Comparison of ENCODE assay signal across 1 cellular context in the genomic region with DNA sequence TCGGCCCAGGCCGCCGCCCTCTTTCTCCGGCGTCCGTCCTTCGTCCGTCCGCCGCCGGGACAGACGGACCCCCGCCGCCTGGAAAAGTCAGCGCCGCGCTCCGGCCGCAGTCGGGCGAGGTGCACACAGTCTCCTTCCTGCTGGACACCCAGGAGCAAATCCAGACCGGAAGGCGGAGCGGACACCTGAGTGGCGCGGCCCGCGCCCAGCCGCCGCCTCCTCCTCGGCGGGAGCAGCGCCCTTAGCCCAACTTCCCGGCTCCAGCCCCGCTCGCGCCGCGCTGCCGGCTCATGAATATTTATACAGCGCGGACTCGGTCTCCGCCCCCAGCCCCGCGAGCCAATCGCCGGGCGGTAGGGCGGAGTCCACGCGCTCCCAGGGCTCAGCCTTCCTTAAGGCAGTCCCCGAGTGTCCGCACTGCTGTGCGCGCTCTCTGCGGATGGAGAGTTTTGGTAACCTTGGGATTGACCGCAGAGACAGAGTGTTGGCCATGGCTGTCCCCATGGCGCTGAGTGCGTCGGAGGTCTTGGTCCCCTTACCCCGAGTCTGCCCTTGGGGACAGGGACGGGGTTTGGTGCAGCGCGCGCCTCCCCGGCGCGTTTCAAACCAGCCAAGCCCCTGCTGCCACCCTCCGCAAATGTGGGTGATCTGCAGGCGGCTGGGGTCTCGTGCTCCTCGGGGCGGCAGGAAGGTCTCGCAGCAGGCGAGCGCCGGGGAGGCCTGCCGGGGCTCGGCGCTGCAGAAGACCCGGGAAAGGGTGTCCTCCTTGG.
TF ChIP-seq lines count a peak whose summit lies in the region.

A gene with protein sequence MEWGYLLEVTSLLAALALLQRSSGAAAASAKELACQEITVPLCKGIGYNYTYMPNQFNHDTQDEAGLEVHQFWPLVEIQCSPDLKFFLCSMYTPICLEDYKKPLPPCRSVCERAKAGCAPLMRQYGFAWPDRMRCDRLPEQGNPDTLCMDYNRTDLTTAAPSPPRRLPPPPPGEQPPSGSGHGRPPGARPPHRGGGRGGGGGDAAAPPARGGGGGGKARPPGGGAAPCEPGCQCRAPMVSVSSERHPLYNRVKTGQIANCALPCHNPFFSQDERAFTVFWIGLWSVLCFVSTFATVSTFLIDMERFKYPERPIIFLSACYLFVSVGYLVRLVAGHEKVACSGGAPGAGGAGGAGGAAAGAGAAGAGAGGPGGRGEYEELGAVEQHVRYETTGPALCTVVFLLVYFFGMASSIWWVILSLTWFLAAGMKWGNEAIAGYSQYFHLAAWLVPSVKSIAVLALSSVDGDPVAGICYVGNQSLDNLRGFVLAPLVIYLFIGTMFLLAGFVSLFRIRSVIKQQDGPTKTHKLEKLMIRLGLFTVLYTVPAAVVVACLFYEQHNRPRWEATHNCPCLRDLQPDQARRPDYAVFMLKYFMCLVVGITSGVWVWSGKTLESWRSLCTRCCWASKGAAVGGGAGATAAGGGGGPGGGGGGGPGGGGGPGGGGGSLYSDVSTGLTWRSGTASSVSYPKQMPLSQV (minus strand): TSS at position 274 of the 770 bp plus-strand sequence. CDS start 867 bp downstream, outside the sequence.

TF ChIP-seq in H1, 55 proteins besides CTCF, POLR2A, EP300 and RAD21:
- TF ChIP-seq SIN3A (conservative IDR thresholded peaks at IDR 0.05 in 1 of 2, IDR thresholded peaks at IDR 0.05 in 1 of 2; ENCODE audit: low read depth in 1 of 2, low read length in 2 of 2) (no peak), CTBP2 (IDR thresholded peaks at IDR 0.05; ENCODE audit: borderline replicate concordance, insufficient read depth, insufficient read length, low read length) (peak; percentile 58), HDAC2 (IDR thresholded peaks at IDR 0.05; ENCODE audit: borderline replicate concordance in 1 of 2, low read depth in 2 of 2, low read length in 2 of 2) (peak in 1 of 2 experiments; percentile 55; a peak in 1 of 4 replicates), RBBP5 (IDR thresholded peaks at IDR 0.05; ENCODE audit: borderline replicate concordance, low read depth, low read length) (peak; percentile 70; the same call in 1 of the 2 replicates), TBP (IDR thresholded peaks at IDR 0.05; ENCODE audit: low read depth, low read length) (peak; percentile 77), ASH2L (IDR thresholded peaks at IDR 0.05; ENCODE audit: low read length) (peak; percentile 75), POLR2AphosphoS5 (IDR thresholded peaks at IDR 0.05; ENCODE audit: low read depth, low read length) (0 out of 2 replicates have a peak, but pooled peaks have one; percentile 58), KDM4A (IDR thresholded peaks at IDR 0.05; ENCODE audit: low read depth, low read length, severe bottlenecking) (peak; percentile 31), PHF8 (conservative IDR thresholded peaks at IDR 0.05; ENCODE audit: low read depth, low read length) (peak; percentile 79), SUZ12 (IDR thresholded peaks at IDR 0.05; ENCODE audit: low read length) (no peak), BACH1 (IDR thresholded peaks at IDR 0.05; ENCODE audit: low read length) (peak; percentile 49; the same call in 1 of the 2 replicates), SP1 (IDR thresholded peaks at IDR 0.05; ENCODE audit: low read depth, low read length) (peak; percentile 43; the same call in 1 of the 2 replicates), TAF1 (IDR thresholded peaks at IDR 0.05; ENCODE audit: low read depth, low read length) (peak; percentile 68)
- TF ChIP-seq, protein P1, sequence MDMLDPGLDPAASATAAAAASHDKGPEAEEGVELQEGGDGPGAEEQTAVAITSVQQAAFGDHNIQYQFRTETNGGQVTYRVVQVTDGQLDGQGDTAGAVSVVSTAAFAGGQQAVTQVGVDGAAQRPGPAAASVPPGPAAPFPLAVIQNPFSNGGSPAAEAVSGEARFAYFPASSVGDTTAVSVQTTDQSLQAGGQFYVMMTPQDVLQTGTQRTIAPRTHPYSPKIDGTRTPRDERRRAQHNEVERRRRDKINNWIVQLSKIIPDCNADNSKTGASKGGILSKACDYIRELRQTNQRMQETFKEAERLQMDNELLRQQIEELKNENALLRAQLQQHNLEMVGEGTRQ (IDR thresholded peaks at IDR 0.05; ENCODE audit: low read length) = no peak
- TF ChIP-seq, protein P2, sequence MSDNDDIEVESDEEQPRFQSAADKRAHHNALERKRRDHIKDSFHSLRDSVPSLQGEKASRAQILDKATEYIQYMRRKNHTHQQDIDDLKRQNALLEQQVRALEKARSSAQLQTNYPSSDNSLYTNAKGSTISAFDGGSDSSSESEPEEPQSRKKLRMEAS (IDR thresholded peaks at IDR 0.05) = peak; percentile 37; the same call in 1 of the 2 replicates
- TF ChIP-seq, protein P3, sequence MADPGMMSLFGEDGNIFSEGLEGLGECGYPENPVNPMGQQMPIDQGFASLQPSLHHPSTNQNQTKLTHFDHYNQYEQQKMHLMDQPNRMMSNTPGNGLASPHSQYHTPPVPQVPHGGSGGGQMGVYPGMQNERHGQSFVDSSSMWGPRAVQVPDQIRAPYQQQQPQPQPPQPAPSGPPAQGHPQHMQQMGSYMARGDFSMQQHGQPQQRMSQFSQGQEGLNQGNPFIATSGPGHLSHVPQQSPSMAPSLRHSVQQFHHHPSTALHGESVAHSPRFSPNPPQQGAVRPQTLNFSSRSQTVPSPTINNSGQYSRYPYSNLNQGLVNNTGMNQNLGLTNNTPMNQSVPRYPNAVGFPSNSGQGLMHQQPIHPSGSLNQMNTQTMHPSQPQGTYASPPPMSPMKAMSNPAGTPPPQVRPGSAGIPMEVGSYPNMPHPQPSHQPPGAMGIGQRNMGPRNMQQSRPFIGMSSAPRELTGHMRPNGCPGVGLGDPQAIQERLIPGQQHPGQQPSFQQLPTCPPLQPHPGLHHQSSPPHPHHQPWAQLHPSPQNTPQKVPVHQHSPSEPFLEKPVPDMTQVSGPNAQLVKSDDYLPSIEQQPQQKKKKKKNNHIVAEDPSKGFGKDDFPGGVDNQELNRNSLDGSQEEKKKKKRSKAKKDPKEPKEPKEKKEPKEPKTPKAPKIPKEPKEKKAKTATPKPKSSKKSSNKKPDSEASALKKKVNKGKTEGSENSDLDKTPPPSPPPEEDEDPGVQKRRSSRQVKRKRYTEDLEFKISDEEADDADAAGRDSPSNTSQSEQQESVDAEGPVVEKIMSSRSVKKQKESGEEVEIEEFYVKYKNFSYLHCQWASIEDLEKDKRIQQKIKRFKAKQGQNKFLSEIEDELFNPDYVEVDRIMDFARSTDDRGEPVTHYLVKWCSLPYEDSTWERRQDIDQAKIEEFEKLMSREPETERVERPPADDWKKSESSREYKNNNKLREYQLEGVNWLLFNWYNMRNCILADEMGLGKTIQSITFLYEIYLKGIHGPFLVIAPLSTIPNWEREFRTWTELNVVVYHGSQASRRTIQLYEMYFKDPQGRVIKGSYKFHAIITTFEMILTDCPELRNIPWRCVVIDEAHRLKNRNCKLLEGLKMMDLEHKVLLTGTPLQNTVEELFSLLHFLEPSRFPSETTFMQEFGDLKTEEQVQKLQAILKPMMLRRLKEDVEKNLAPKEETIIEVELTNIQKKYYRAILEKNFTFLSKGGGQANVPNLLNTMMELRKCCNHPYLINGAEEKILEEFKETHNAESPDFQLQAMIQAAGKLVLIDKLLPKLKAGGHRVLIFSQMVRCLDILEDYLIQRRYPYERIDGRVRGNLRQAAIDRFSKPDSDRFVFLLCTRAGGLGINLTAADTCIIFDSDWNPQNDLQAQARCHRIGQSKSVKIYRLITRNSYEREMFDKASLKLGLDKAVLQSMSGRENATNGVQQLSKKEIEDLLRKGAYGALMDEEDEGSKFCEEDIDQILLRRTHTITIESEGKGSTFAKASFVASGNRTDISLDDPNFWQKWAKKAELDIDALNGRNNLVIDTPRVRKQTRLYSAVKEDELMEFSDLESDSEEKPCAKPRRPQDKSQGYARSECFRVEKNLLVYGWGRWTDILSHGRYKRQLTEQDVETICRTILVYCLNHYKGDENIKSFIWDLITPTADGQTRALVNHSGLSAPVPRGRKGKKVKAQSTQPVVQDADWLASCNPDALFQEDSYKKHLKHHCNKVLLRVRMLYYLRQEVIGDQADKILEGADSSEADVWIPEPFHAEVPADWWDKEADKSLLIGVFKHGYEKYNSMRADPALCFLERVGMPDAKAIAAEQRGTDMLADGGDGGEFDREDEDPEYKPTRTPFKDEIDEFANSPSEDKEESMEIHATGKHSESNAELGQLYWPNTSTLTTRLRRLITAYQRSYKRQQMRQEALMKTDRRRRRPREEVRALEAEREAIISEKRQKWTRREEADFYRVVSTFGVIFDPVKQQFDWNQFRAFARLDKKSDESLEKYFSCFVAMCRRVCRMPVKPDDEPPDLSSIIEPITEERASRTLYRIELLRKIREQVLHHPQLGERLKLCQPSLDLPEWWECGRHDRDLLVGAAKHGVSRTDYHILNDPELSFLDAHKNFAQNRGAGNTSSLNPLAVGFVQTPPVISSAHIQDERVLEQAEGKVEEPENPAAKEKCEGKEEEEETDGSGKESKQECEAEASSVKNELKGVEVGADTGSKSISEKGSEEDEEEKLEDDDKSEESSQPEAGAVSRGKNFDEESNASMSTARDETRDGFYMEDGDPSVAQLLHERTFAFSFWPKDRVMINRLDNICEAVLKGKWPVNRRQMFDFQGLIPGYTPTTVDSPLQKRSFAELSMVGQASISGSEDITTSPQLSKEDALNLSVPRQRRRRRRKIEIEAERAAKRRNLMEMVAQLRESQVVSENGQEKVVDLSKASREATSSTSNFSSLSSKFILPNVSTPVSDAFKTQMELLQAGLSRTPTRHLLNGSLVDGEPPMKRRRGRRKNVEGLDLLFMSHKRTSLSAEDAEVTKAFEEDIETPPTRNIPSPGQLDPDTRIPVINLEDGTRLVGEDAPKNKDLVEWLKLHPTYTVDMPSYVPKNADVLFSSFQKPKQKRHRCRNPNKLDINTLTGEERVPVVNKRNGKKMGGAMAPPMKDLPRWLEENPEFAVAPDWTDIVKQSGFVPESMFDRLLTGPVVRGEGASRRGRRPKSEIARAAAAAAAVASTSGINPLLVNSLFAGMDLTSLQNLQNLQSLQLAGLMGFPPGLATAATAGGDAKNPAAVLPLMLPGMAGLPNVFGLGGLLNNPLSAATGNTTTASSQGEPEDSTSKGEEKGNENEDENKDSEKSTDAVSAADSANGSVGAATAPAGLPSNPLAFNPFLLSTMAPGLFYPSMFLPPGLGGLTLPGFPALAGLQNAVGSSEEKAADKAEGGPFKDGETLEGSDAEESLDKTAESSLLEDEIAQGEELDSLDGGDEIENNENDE (IDR thresholded peaks at IDR 0.05; ENCODE audit: insufficient replicate concordance, low read length) = no peak
